ENCODE assay signal across 21 cellular contexts in the genomic region with DNA sequence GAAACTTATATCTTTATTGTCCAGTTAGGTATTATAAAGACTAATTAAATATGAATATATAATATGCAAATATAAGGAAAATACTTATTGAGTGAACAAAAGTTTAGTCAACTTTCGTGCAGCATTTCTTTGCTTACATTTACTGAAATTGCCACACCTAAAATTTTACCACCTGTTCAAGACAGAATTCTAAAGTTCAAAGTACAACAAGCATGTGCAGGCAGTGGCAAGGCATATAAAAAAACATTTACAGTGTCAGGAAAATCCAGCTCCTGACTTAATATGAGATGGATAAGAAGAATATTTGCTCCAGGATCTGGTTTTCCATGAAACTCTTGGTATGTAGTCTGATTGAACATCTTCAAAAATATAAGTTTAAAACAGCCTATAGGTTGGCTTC. TPM values are rescaled to one million over a fixed set of nuclear protein-coding genes. Genes with fewer than 3 reads are reported as not detected.
DNase-seq lines count a peak whose midpoint lies in the region; ATAC-seq, FAIRE-seq and TF ChIP-seq lines count a peak whose summit lies in the region.
"Had no signal": no experiment of that assay in that cellular context is flagged by ENCODE, and none has a peak within 500 bp of the region (broad histone marks: within the 10 kb centered on the region; RNA-seq: fewer than 3 reads in every experiment).

No MANE protein-coding gene starts in this region.

- CTCF ChIA-PET in AG04450 (lab: Charles Lee) (interaction anchor here (0.6 to 9.9 kb wide), 7 partner anchors 9 to 1771 kb away, joined by 4 to 122 read pairs (median 5); no protein-coding TSS in a partner anchor), PC-3 (lab: Charles Lee) (no interaction called here)

- peaks cover 13% of the 10 kb centered on the region for H4K20me1 ChIP-seq in PC-3 (ENCODE audit: low read length)

- POLR2A ChIA-PET in AG04450 (lab: Yijun Ruan, JAX) = no interaction called here
- POLR2A ChIA-PET in PC-3 (lab: Charles Lee; ENCODE audit: unreplicated experiment) = no interaction called here

- intact Hi-C loops in PC-3 (cut with micrococcal nuclease) = no loop called here

- no TSS peak for BruUV-seq in PC-3 (replicated peaks; lab: Mats Ljungman, UMichigan)

- DNase-seq in AG04450 (ENCODE audit: low read depth, low spot score) = no peak
- DNase-seq in PC-3 = no peak
- DNase-seq in nephron progenitor cell = no peak
- DNase-seq in NCI-H510A treated with DMSO at 0.1 percent for 48 hours (lab: John Stamatoyannopoulos, UW) = no peak
- DNase-seq in DMS 273 (lab: John Stamatoyannopoulos, UW; ENCODE audit: unreplicated experiment) = no peak
- DNase-seq in activated CD4-positive, CD25-positive, alpha-beta regulatory T cell (lab: John Stamatoyannopoulos, UW) = no peak
- DNase-seq: activated naive CD8-positive, alpha-beta T cell treated with anti-CD3 and anti-CD28 coated beads for 36 hours; brain microvascular endothelial cell; CD4-positive, alpha-beta memory T cell; cortex of kidney; DMS79; foreskin fibroblast; naive B cell; NCI-H187; NCI-H2227 treated with DMSO at 0.1 percent for 48 hours; RPMI8226 had no signal

- H3F3A ChIP-seq in PC-3 (ENCODE audit: low read length, unreplicated experiment) = no peaks in the 10 kb centered on the region

- H3K4me3 ChIP-seq in AG04450 (ENCODE audit: low read depth, low read length) = peak overlapping the region; percentile 89
- H3K4me3 ChIP-seq in PC-3 (ENCODE audit: low read length) = no peak overlapping the region
- H3K4me3 ChIP-seq: prostate gland had no signal

- H3K4me1 ChIP-seq in PC-3 (ENCODE audit: insufficient read depth, low read length) = peaks cover 42% of the 10 kb centered on the region
- H3K4me1 ChIP-seq: prostate gland had no signal

- ATAC-seq in PC-3 (no peak), HG02763 (IDR thresholded peaks at IDR 0.05; ENCODE audit: unreplicated experiment) (no peak)

- no peak overlapping the region for H3K27ac Mint-ChIP-seq in nephron progenitor cell
- H3K27ac Mint-ChIP-seq: activated naive CD8-positive, alpha-beta T cell treated with anti-CD3 and anti-CD28 coated beads for 36 hours; activated T-helper 1 cell treated with anti-CD3 and anti-CD28 coated beads, Interleukin-12 subunit alpha, Interleukin-12 subunit beta, Interleukin-2, Interleukin-4 antibody, amounts not matched to agents 30 ng/mL and 10 ng/mL and 1 ng/mL, durations not matched to agents 14 hours and 24 hours and 36 hours; IgD-negative memory B cell; naive B cell had no signal

- H3K27ac ChIP-seq in AG04450 (ENCODE audit: low read depth, low read length) (no peak overlapping the region), PC-3 (ENCODE audit: low read length) (no peak overlapping the region)
- H3K27ac ChIP-seq: brain microvascular endothelial cell, prostate gland had no signal

- no peaks in the 10 kb centered on the region for H3K9me2 ChIP-seq in PC-3 (replicated peaks; ENCODE audit: low read length)

- no peaks in the 10 kb centered on the region; the same call in 1 of the 2 replicates for H3K9me3 ChIP-seq in AG04450 (ENCODE audit: control insufficient read depth, insufficient read depth, low read length)
- no peaks in the 10 kb centered on the region for H3K9me3 ChIP-seq in PC-3 (ENCODE audit: low read length)
- H3K9me3 ChIP-seq: prostate gland had no signal

- H3K27me3 Mint-ChIP-seq in nephron progenitor cell (ENCODE audit: low read depth, poor library complexity) = peaks cover 3% of the 10 kb centered on the region
- H3K27me3 Mint-ChIP-seq: activated naive CD8-positive, alpha-beta T cell treated with anti-CD3 and anti-CD28 coated beads for 36 hours; IgD-negative memory B cell; naive B cell had no signal

- H3K4me3 Mint-ChIP-seq in nephron progenitor cell = peak overlapping the region; percentile 30
- H3K4me3 Mint-ChIP-seq: activated naive CD8-positive, alpha-beta T cell treated with anti-CD3 and anti-CD28 coated beads for 36 hours; activated T-helper 1 cell treated with anti-CD3 and anti-CD28 coated beads, Interleukin-12 subunit alpha, Interleukin-12 subunit beta, Interleukin-2, Interleukin-4 antibody, amounts not matched to agents 30 ng/mL and 10 ng/mL and 1 ng/mL, durations not matched to agents 14 hours and 24 hours and 36 hours; IgD-negative memory B cell; naive B cell had no signal

- no peak overlapping the region for H2AFZ ChIP-seq in PC-3 (ENCODE audit: low read length)

- no peaks in the 10 kb centered on the region for H3K9me3 Mint-ChIP-seq in nephron progenitor cell
- H3K9me3 Mint-ChIP-seq: activated naive CD8-positive, alpha-beta T cell treated with anti-CD3 and anti-CD28 coated beads for 36 hours; activated T-helper 1 cell treated with anti-CD3 and anti-CD28 coated beads, Interleukin-12 subunit alpha, Interleukin-12 subunit beta, Interleukin-2, Interleukin-4 antibody, amounts not matched to agents 30 ng/mL and 10 ng/mL and 1 ng/mL, durations not matched to agents 14 hours and 24 hours and 36 hours; CD4-positive, alpha-beta memory T cell; IgD-negative memory B cell; naive B cell had no signal

- peaks cover 66% of the 10 kb centered on the region for H3K4me1 Mint-ChIP-seq in nephron progenitor cell

- H3K4me2 ChIP-seq in PC-3 (ENCODE audit: low read length) = peak overlapping the region; percentile 6; the same call in 1 of the 2 replicates

- TF ChIP-seq CTCF in AG04450 (IDR thresholded peaks at IDR 0.05; ENCODE audit: low read depth, low read length) = no peak
- TF ChIP-seq CTCF in PC-3 (conservative IDR thresholded peaks at IDR 0.05; ENCODE audit: low read depth, low read length) = no peak
- TF ChIP-seq CTCF in nephron progenitor cell (IDR thresholded peaks at IDR 0.05) = no peak

- FAIRE-seq in islet of Langerhans (lab: Jason Lieb, UNC) = peak; percentile 30

- no peak overlapping the region for H3K9ac ChIP-seq in PC-3 (ENCODE audit: low read length)

- peaks cover 54% of the 10 kb centered on the region for H3K36me3 ChIP-seq in PC-3 (ENCODE audit: low read depth, low read length)

- H3K27me3 ChIP-seq in AG04450 (ENCODE audit: control insufficient read depth, insufficient read depth, low read length) (no peaks in the 10 kb centered on the region), PC-3 (ENCODE audit: low read length) (no peaks in the 10 kb centered on the region)
- H3K27me3 ChIP-seq: brain microvascular endothelial cell had no signal

- H3K36me3 Mint-ChIP-seq in nephron progenitor cell (ENCODE audit: low read depth) = peaks cover 40% of the 10 kb centered on the region

- peaks cover 66% of the 10 kb centered on the region for H3K79me2 ChIP-seq in PC-3 (ENCODE audit: low read length)

RNA-seq across cellular contexts. Expression of a gene that starts 4.8 kb away (rescaled TPM):
- polyA plus RNA-seq in AG04450 (2011; rRNA removed) = 101 and 110 TPM in 2 replicates
- 136 and 202 TPM in 2 replicates for polyA minus RNA-seq in AG04450 (2011; rRNA and poly(A)+ RNA removed)
- 113 and 145 TPM in 2 replicates for total RNA-seq in PC-3 (2014; rRNA removed)
